ENCODE assay signal across 8 cellular contexts in the genomic region with DNA sequence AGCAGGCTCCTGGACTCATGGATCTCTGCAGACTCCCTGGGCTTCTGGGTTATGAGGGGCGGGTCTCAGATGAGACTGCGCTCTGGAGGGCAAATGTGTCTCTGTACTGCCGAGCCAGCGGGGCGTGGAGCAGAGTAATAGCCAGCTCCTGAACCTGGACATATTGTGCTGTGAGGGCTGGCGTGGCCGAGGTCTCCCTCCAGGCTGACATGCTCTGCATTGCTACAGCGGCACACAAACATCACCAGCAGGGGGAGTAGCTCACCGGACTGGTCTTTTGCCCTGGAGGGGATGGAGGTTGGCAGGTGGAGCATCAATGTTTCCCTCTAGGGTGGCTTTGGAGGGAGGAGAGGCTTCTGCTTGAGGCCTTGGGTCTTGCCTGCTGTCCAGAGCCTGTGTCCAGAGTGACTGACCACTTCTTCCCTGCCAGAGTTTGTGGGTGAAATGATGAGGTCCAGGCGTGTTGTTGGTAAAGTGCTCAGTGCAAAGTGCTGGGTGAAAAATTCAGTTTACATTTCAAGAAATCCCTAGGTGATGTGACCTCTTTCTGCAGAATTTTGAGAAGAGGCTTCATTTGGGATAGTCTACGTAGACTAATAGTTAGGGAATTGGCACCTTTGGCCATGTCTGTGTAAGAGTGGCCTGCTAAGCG. TPM values are rescaled to one million over a fixed set of nuclear protein-coding genes. Genes with fewer than 3 reads are reported as not detected.
DNase-seq lines count a peak whose midpoint lies in the region; ATAC-seq and TF ChIP-seq lines count a peak whose summit lies in the region.

No MANE protein-coding gene starts in this region.

- H3K4me3 Mint-ChIP-seq in CD14-positive monocyte = no peak overlapping the region

- no peak overlapping the region for H3K9ac ChIP-seq in OCI-LY1 (ENCODE audit: low read length)

- no peak for ATAC-seq in HG03469 (IDR thresholded peaks at IDR 0.05; ENCODE audit: unreplicated experiment)

- TF ChIP-seq CTCF in CD14-positive monocyte (IDR thresholded peaks at IDR 0.05) (peak; percentile 81), OCI-LY1 (IDR thresholded peaks at IDR 0.05; ENCODE audit: low read length) (peak; percentile 69), fibroblast of pulmonary artery (IDR thresholded peaks at IDR 0.05; ENCODE audit: low read length, missing control alignments) (peak; percentile 76)

- no peaks in the 10 kb centered on the region for H3K9me3 ChIP-seq in OCI-LY1 (ENCODE audit: low read length)

- H3K36me3 Mint-ChIP-seq in CD14-positive monocyte = no peaks in the 10 kb centered on the region

- H3K27me3 Mint-ChIP-seq in CD14-positive monocyte (ENCODE audit: low read depth in 3 of 3) = peaks cover 5 to 6% (median 5%) of the 10 kb centered on the region in 3 donors

- H3K9me2 ChIP-seq in OCI-LY1 (ENCODE audit: low read depth, low read length) = no peaks in the 10 kb centered on the region

- H3K4me1 ChIP-seq in OCI-LY1 (ENCODE audit: insufficient read depth, low read length, severe bottlenecking) = no peaks in the 10 kb centered on the region

- H3K27ac ChIP-seq in OCI-LY1 (ENCODE audit: low read depth, low read length, poor library complexity, severe bottlenecking) = no peak overlapping the region

- H4K20me1 ChIP-seq in OCI-LY1 (ENCODE audit: insufficient read depth, low read length) = no peaks in the 10 kb centered on the region

- H2AFZ ChIP-seq in OCI-LY1 (ENCODE audit: low read length) = no peak overlapping the region

- H3K79me2 ChIP-seq in OCI-LY1 (ENCODE audit: insufficient read depth, low read length) = no peaks in the 10 kb centered on the region

- no peaks in the 10 kb centered on the region for H3K27me3 ChIP-seq in OCI-LY1 (ENCODE audit: insufficient read depth, low read length)

- no peaks in the 10 kb centered on the region for H3K36me3 ChIP-seq in OCI-LY1 (ENCODE audit: insufficient read depth, low read length)

- DNase-seq in CD14-positive monocyte (ENCODE audit: low spot score) (no peak), H4 (ENCODE audit: low spot score) (peak; percentile 46), fibroblast of pulmonary artery (ENCODE audit: low read depth) (peak; percentile 46), renal cortical epithelial cell (ENCODE audit: low read depth) (peak; percentile 44), HPDE6-E6E7 (ENCODE audit: extremely low spot score) (no peak)
- DNase-seq in activated CD8-positive, alpha-beta memory T cell treated with anti-CD3 and anti-CD28 coated beads, Interleukin-2, amount 50 U/mL, for 48 hours = peak; percentile 82

- intact Hi-C loops in CD14-positive monocyte (cut with micrococcal nuclease) = no loop called here

- H3K4me1 Mint-ChIP-seq in CD14-positive monocyte = peaks cover 2% of the 10 kb centered on the region

- H3K4me2 ChIP-seq in OCI-LY1 (ENCODE audit: low read length) = no peak overlapping the region

- no peaks in the 10 kb centered on the region for H3F3A ChIP-seq in OCI-LY1 (ENCODE audit: insufficient read depth, low read length)

- H3K9me3 Mint-ChIP-seq in CD14-positive monocyte = no peaks in the 10 kb centered on the region

- no peak overlapping the region for H3K4me3 ChIP-seq in OCI-LY1 (ENCODE audit: low read depth, low read length, poor library complexity, severe bottlenecking)
- H3K4me3 ChIP-seq in fibroblast of pulmonary artery (replicated peaks; ENCODE audit: low read depth, low read length) = no peak overlapping the region

- no peak overlapping the region for H3K27ac Mint-ChIP-seq in CD14-positive monocyte

RNA-seq across cellular contexts. Expression of a gene that starts 10.9 kb away (rescaled TPM):
- 1 to 10 TPM; 1.1 to 1.3 TPM for polyA plus RNA-seq in CD14-positive monocyte
- 0.52 and 1.3 TPM in 2 replicates for total RNA-seq in H4 (2014; rRNA removed; shearing (Covaris generic))
- total RNA-seq in renal cortical epithelial cell = 0.20 TPM in 1 of 2 replicates, not detected in the other

Comparison
In these comparisons a context has a peak if more than half of its experiments do, and no peak if none do; other contexts are left out.
1. DNase-seq: peak in H4 (single experiment), activated CD8-positive, alpha-beta memory T cell treated with anti-CD3 and anti-CD28 coated beads, Interleukin-2, amount 50 U/mL, for 48 hours (single experiment), fibroblast of pulmonary artery (single experiment) and renal cortical epithelial cell (single experiment); none in CD14-positive monocyte (single experiment) and HPDE6-E6E7 (single experiment).
2. Peak in every context shown above with its lines, with median percentiles within 50 percentile points of each other: CTCF ChIP-seq.